In genomic region chr1:118811156-118811555, GRCh38 we compare ENCODE assay signal across 30 cellular contexts.
"Had no signal": no experiment of that assay in that cellular context is flagged by ENCODE, and none has a peak within 500 bp of the region (broad histone marks: within the 10 kb centered on the region; RNA-seq: fewer than 3 reads in every experiment).

No MANE protein-coding gene starts in this region.

- H3K27ac ChIP-seq: ascending aorta, brain microvascular endothelial cell, coronary artery, dorsolateral prefrontal cortex, esophagus muscularis mucosa, WERI-Rb-1 had no signal

- H3K27ac Mint-ChIP-seq: activated B cell treated with CpG ODN at 0.5 μM for 24 hours; activated CD4-positive, alpha-beta memory T cell treated with anti-CD3 and anti-CD28 coated beads for 36 hours; activated CD4-positive, alpha-beta T cell treated with anti-CD3 and anti-CD28 coated beads, Interleukin-2, amount 10 ng/mL, durations not matched to agents 24 days and 14 days; activated CD8-positive, alpha-beta memory T cell treated with anti-CD3 and anti-CD28 coated beads, Interleukin-2, amount 10 ng/mL, durations not matched to agents 7 days and 5 days; activated CD8-positive, alpha-beta T cell treated with anti-CD3 and anti-CD28 coated beads, Interleukin-2, amount 10 ng/mL, durations not matched to agents 7 days and 5 days; activated naive CD4-positive, alpha-beta T cell treated with anti-CD3 and anti-CD28 coated beads for 36 hours; activated naive CD4-positive, alpha-beta T cell treated with anti-CD3 and anti-CD28 coated beads, Interleukin-2, amount 50 U/mL, for 24 hours; activated naive CD8-positive, alpha-beta T cell treated with anti-CD3 and anti-CD28 coated beads for 36 hours; activated naive CD8-positive, alpha-beta T cell treated with anti-CD3 and anti-CD28 coated beads, Interleukin-2, amount 50 U/mL, for 24 hours; activated T-helper 1 cell treated with anti-CD3 and anti-CD28 coated beads, Interleukin-12 subunit alpha, Interleukin-12 subunit beta, Interleukin-2, Interleukin-4 antibody, amounts not matched to agents 30 ng/mL and 10 ng/mL and 1 ng/mL, durations not matched to agents 14 hours and 24 hours and 36 hours; activated T-helper 2 cell treated with anti-CD3 and anti-CD28 coated beads, Interferon-gamma antibody, Interleukin-2, Interleukin-4, amounts not matched to agents 10 μg/mL and 5 μg/mL and 100 μg/mL, durations not matched to agents 14 hours and 24 hours and 36 hours; dendritic cell treated with granulocyte-macrophage colony-stimulating factor and Interleukin-4, amounts not matched to agents 40 ng/mL and 50 ng/mL, for 4 days; effector memory CD8-positive, alpha-beta T cell had no signal

- H3K4me3 Mint-ChIP-seq: activated B cell treated with CpG ODN at 0.5 μM for 24 hours; activated CD4-positive, alpha-beta memory T cell treated with anti-CD3 and anti-CD28 coated beads for 36 hours; activated CD4-positive, alpha-beta T cell treated with anti-CD3 and anti-CD28 coated beads, Interleukin-2, amount 10 ng/mL, durations not matched to agents 24 days and 14 days; activated CD8-positive, alpha-beta memory T cell treated with anti-CD3 and anti-CD28 coated beads, Interleukin-2, amount 10 ng/mL, durations not matched to agents 7 days and 5 days; activated CD8-positive, alpha-beta T cell treated with anti-CD3 and anti-CD28 coated beads, Interleukin-2, amount 10 ng/mL, durations not matched to agents 7 days and 5 days; activated naive CD4-positive, alpha-beta T cell treated with anti-CD3 and anti-CD28 coated beads for 36 hours; activated naive CD4-positive, alpha-beta T cell treated with anti-CD3 and anti-CD28 coated beads, Interleukin-2, amount 50 U/mL, for 24 hours; activated naive CD8-positive, alpha-beta T cell treated with anti-CD3 and anti-CD28 coated beads for 36 hours; activated naive CD8-positive, alpha-beta T cell treated with anti-CD3 and anti-CD28 coated beads, Interleukin-2, amount 50 U/mL, for 24 hours; activated T-helper 1 cell treated with anti-CD3 and anti-CD28 coated beads, Interleukin-12 subunit alpha, Interleukin-12 subunit beta, Interleukin-2, Interleukin-4 antibody, amounts not matched to agents 30 ng/mL and 10 ng/mL and 1 ng/mL, durations not matched to agents 14 hours and 24 hours and 36 hours; central memory CD8-positive, alpha-beta T cell; dendritic cell treated with granulocyte-macrophage colony-stimulating factor and Interleukin-4, amounts not matched to agents 40 ng/mL and 50 ng/mL, for 4 days; effector memory CD8-positive, alpha-beta T cell had no signal

- H3K4me1 Mint-ChIP-seq: activated B cell treated with CpG ODN at 0.5 μM for 24 hours; activated CD4-positive, alpha-beta T cell treated with anti-CD3 and anti-CD28 coated beads, Interleukin-2, amount 10 ng/mL, durations not matched to agents 24 days and 14 days; activated CD8-positive, alpha-beta memory T cell treated with anti-CD3 and anti-CD28 coated beads, Interleukin-2, amount 10 ng/mL, durations not matched to agents 7 days and 5 days; activated naive CD4-positive, alpha-beta T cell treated with anti-CD3 and anti-CD28 coated beads, Interleukin-2, amount 50 U/mL, for 24 hours; activated naive CD8-positive, alpha-beta T cell treated with anti-CD3 and anti-CD28 coated beads for 36 hours; activated naive CD8-positive, alpha-beta T cell treated with anti-CD3 and anti-CD28 coated beads, Interleukin-2, amount 50 U/mL, for 24 hours; central memory CD8-positive, alpha-beta T cell had no signal

- H3K9me3 ChIP-seq: ascending aorta, esophagus muscularis mucosa had no signal

- H3K27me3 ChIP-seq: ascending aorta, brain microvascular endothelial cell, esophagus muscularis mucosa had no signal

- FAIRE-seq: bronchial epithelial cell, frontal cortex had no signal

- ATAC-seq: activated CD4-positive, CD25-positive, alpha-beta regulatory T cell treated with anti-CD3 and anti-CD28 coated beads, Interleukin-2, amount 50 U/mL, for 24 hours; activated CD8-positive, alpha-beta memory T cell treated with anti-CD3 and anti-CD28 coated beads, Interleukin-2, amount 10 ng/mL, durations not matched to agents 7 days and 5 days; activated CD8-positive, alpha-beta T cell treated with anti-CD3 and anti-CD28 coated beads, Interleukin-2, amount 10 ng/mL, durations not matched to agents 7 days and 5 days; activated naive CD8-positive, alpha-beta T cell treated with anti-CD3 and anti-CD28 coated beads, Interleukin-2, amount 50 U/mL, for 24 hours; effector memory CD8-positive, alpha-beta T cell had no signal

- H3K36me3 ChIP-seq: ascending aorta, brain microvascular endothelial cell, esophagus muscularis mucosa, WERI-Rb-1 had no signal

- H3K4me3 ChIP-seq: ascending aorta, coronary artery, dorsolateral prefrontal cortex, esophagus muscularis mucosa had no signal

- DNase-seq: activated B cell treated with CpG ODN at 0.5 μM for 24 hours; activated CD4-positive, alpha-beta memory T cell treated with anti-CD3 and anti-CD28 coated beads for 36 hours; activated CD4-positive, alpha-beta T cell treated with anti-CD3 and anti-CD28 coated beads, Interleukin-2, amount 10 ng/mL, durations not matched to agents 24 days and 14 days; activated CD8-positive, alpha-beta memory T cell treated with anti-CD3 and anti-CD28 coated beads, Interleukin-2, amount 10 ng/mL, durations not matched to agents 7 days and 5 days; activated CD8-positive, alpha-beta memory T cell treated with anti-CD3 and anti-CD28 coated beads, Interleukin-2, amount 50 U/mL, for 4 hours; activated CD8-positive, alpha-beta T cell treated with anti-CD3 and anti-CD28 coated beads, Interleukin-2, amount 10 ng/mL, durations not matched to agents 7 days and 5 days; activated effector memory CD4-positive, alpha-beta T cell treated with anti-CD3 and anti-CD28 coated beads, Interleukin-2, amount 50 U/mL, for 16 hours; activated naive CD4-positive, alpha-beta T cell treated with anti-CD3 and anti-CD28 coated beads for 36 hours; activated naive CD8-positive, alpha-beta T cell treated with anti-CD3 and anti-CD28 coated beads for 36 hours; activated naive CD8-positive, alpha-beta T cell treated with anti-CD3 and anti-CD28 coated beads, Interleukin-2, amount 50 U/mL, for 24 hours; activated T-cell treated with anti-CD3 and anti-CD28 coated beads, Interleukin-2, amount 50 U/mL, for 1 hour; activated T-cell treated with anti-CD3 and anti-CD28 coated beads, Interleukin-2, amount 50 U/mL, for 48 hours; brain microvascular endothelial cell; dorsolateral prefrontal cortex; effector memory CD8-positive, alpha-beta T cell; erythroblast; head of caudate nucleus; T-helper 2 cell; WERI-Rb-1 had no signal

- H3K27me3 Mint-ChIP-seq: activated CD4-positive, alpha-beta memory T cell treated with anti-CD3 and anti-CD28 coated beads for 36 hours; activated CD4-positive, alpha-beta T cell treated with anti-CD3 and anti-CD28 coated beads, Interleukin-2, amount 10 ng/mL, durations not matched to agents 24 days and 14 days; activated CD8-positive, alpha-beta memory T cell treated with anti-CD3 and anti-CD28 coated beads, Interleukin-2, amount 10 ng/mL, durations not matched to agents 7 days and 5 days; activated naive CD4-positive, alpha-beta T cell treated with anti-CD3 and anti-CD28 coated beads, Interleukin-2, amount 50 U/mL, for 24 hours; activated naive CD8-positive, alpha-beta T cell treated with anti-CD3 and anti-CD28 coated beads for 36 hours; activated naive CD8-positive, alpha-beta T cell treated with anti-CD3 and anti-CD28 coated beads, Interleukin-2, amount 50 U/mL, for 24 hours; central memory CD8-positive, alpha-beta T cell; dendritic cell treated with granulocyte-macrophage colony-stimulating factor and Interleukin-4, amounts not matched to agents 40 ng/mL and 50 ng/mL, for 4 days; effector memory CD8-positive, alpha-beta T cell had no signal

- H3K36me3 Mint-ChIP-seq: activated CD4-positive, alpha-beta memory T cell treated with anti-CD3 and anti-CD28 coated beads for 36 hours; activated CD8-positive, alpha-beta memory T cell treated with anti-CD3 and anti-CD28 coated beads, Interleukin-2, amount 10 ng/mL, durations not matched to agents 7 days and 5 days; activated naive CD4-positive, alpha-beta T cell treated with anti-CD3 and anti-CD28 coated beads, Interleukin-2, amount 50 U/mL, for 24 hours; activated naive CD8-positive, alpha-beta T cell treated with anti-CD3 and anti-CD28 coated beads for 36 hours had no signal

- H3K9me3 Mint-ChIP-seq: activated naive CD4-positive, alpha-beta T cell treated with anti-CD3 and anti-CD28 coated beads, Interleukin-2, amount 50 U/mL, for 24 hours; dendritic cell treated with granulocyte-macrophage colony-stimulating factor and Interleukin-4, amounts not matched to agents 40 ng/mL and 50 ng/mL, for 4 days had no signal

- H3K4me1 ChIP-seq: ascending aorta, esophagus muscularis mucosa had no signal
